In the genomic region with DNA sequence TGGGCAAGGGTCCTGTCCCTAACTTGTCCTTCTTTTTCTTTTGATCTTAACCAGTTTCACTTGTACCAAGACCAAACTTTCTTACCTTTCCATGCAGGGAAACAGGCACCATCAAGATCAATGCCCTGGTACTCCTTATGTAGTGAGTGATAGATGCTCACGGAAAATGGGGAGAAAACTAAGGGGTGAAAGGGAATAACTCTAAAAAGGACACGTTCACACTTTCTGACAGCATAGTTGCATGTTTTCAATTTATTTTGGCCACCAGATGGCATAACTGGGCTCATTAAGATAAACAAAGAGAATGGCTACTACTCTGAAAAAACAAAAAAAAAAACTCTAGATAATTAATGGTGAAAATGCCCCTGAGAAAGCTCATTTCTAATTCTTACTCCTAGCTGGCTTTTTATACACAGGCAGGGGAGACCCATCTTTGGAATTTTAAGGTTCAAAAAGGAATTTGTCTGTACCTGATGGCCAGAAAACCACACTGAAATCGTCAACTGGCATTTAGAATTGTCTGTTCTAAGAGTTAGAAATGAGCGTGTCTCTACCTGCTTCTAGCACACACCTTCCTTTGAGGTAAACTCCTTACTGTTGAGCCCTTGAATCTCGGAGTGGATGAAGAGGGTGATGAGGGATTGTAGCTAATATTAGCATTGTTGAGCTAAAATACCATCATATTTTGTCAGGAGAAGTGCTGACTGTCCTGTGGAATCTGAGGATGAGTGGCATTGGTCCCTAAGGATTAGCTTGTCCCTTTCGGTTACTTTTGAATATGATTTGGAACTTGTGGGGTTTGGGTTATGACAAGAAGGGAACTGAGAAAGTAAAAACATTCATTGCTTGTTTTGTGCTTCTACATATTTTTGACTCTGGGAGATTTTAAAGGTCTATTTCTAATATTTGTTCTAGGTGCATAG, we compare ENCODE assay signal across 1 cellular context.
A peak's percentile ranks its signal among the peaks of the same experiment; 100 is the strongest.
TF ChIP-seq lines count a peak whose summit lies in the region.

No MANE protein-coding gene starts in this region.

TF ChIP-seq in HepG2, 621 proteins besides CTCF, POLR2A, EP300 and RAD21 (continued from another document):
- TF ChIP-seq, protein P1, sequence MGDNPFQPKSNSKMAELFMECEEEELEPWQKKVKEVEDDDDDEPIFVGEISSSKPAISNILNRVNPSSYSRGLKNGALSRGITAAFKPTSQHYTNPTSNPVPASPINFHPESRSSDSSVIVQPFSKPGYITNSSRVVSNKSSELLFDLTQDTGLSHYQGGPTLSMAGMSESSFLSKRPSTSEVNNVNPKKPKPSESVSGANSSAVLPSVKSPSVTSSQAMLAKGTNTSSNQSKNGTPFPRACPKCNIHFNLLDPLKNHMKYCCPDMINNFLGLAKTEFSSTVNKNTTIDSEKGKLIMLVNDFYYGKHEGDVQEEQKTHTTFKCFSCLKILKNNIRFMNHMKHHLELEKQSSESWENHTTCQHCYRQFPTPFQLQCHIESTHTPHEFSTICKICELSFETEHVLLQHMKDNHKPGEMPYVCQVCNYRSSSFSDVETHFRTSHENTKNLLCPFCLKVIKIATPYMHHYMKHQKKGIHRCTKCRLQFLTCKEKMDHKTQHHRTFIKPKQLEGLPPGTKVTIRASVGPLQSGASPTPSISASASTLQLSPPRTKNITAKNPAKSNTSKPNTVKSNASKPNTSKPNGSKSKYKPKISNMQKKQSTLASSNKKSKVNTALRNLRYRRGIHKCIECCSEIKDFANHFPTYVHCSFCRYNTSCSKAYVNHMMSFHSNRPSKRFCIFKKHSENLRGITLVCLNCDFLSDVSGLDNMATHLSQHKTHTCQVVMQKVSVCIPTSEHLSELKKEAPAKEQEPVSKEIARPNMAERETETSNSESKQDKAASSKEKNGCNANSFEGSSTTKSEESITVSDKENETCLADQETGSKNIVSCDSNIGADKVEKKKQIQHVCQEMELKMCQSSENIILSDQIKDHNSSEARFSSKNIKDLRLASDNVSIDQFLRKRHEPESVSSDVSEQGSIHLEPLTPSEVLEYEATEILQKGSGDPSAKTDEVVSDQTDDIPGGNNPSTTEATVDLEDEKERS (CRISPR knock-in tag; IDR thresholded peaks at IDR 0.05) = no peak
- no peak for TF ChIP-seq U2AF2 (IDR thresholded peaks at IDR 0.05; ENCODE audit: low read depth, low read length)
- TF ChIP-seq PAF1 (CRISPR knock-in tag; IDR thresholded peaks at IDR 0.05) = no peak
- TF ChIP-seq YEATS4 (CRISPR knock-in tag; IDR thresholded peaks at IDR 0.05; ENCODE audit: borderline replicate concordance) = peak; percentile 61; the same call in 1 of the 2 replicates
- no peak for TF ChIP-seq BRD4 (CRISPR knock-in tag; IDR thresholded peaks at IDR 0.05)
- no peak for TF ChIP-seq ZNF34 (CRISPR knock-in tag; IDR thresholded peaks at IDR 0.05; ENCODE audit: borderline replicate concordance)
- TF ChIP-seq ZNF460 (CRISPR knock-in tag; IDR thresholded peaks at IDR 0.05; ENCODE audit: borderline replicate concordance) = no peak
- TF ChIP-seq ARHGAP35 (CRISPR knock-in tag; IDR thresholded peaks at IDR 0.05; ENCODE audit: borderline replicate concordance) = no peak
- TF ChIP-seq PHF20 (CRISPR knock-in tag; IDR thresholded peaks at IDR 0.05) = no peak
- TF ChIP-seq TEAD2 (CRISPR knock-in tag; IDR thresholded peaks at IDR 0.05) = 0 out of 2 replicates have a peak, but pooled peaks have one; percentile 27
